In the genomic region with DNA sequence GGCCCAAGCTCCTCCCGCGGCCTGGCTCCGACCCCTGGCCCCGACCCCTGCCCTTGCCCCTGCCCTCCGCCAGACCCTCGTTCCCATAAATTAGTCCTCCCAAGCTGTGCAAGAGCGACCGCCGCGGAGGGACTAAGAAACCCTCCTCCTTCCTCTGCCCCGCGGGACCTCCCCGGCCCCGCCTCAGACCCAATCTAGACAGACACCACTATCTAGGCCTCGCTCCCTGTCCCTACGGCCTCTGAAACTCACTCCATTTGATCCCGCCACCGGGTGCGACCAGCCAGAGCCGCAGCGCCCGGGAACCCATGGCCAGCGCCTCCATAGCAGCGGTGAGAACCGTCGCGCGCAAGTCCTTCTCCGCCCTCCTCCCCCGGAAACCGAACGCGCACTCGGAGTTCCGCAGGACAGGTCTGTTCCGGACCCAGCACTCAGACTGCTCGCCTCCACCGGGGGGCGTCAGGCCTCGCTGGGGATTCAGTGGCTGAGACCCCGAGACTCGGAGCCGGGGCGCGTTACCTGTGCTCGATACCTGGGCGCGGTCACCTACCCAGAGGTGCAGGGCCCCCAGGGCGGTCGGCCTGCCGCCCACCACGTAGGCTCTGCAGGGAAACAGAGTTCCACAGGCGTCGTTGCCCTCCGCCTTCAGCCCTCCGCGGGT, we compare ENCODE assay signal across 1 cellular context.
TF ChIP-seq lines count a peak whose summit lies in the region.

A gene (minus strand): TSS at position 331 of the 661 bp plus-strand sequence. CDS start 6 bp downstream, at position 325.

TF ChIP-seq in HepG2, 621 proteins besides CTCF, POLR2A, EP300 and RAD21 (continued from another document and continues in another):
- TF ChIP-seq, protein P1, sequence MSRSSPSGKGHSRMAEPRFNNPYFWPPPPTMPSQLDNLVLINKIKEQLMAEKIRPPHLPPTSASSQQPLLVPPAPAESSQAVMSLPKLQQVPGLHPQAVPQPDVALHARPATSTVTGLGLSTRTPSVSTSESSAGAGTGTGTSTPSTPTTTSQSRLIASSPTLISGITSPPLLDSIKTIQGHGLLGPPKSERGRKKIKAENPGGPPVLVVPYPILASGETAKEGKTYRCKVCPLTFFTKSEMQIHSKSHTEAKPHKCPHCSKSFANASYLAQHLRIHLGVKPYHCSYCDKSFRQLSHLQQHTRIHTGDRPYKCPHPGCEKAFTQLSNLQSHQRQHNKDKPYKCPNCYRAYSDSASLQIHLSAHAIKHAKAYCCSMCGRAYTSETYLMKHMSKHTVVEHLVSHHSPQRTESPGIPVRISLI (CRISPR knock-in tag; IDR thresholded peaks at IDR 0.05; ENCODE audit: borderline replicate concordance): peak; percentile 17; the same call in 1 of the 2 replicates
- TF ChIP-seq, protein P2, sequence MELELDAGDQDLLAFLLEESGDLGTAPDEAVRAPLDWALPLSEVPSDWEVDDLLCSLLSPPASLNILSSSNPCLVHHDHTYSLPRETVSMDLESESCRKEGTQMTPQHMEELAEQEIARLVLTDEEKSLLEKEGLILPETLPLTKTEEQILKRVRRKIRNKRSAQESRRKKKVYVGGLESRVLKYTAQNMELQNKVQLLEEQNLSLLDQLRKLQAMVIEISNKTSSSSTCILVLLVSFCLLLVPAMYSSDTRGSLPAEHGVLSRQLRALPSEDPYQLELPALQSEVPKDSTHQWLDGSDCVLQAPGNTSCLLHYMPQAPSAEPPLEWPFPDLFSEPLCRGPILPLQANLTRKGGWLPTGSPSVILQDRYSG (CRISPR knock-in tag; IDR thresholded peaks at IDR 0.05): no peak
- TF ChIP-seq ZNF567 (CRISPR knock-in tag; IDR thresholded peaks at IDR 0.05; ENCODE audit: borderline replicate concordance): 0 out of 2 replicates have a peak, but pooled peaks have one; percentile 59
- TF ChIP-seq SMC3 (IDR thresholded peaks at IDR 0.05; ENCODE audit: low read length): no peak; the same call in 1 of the 2 replicates
- TF ChIP-seq ZFP37 (CRISPR knock-in tag; IDR thresholded peaks at IDR 0.05; ENCODE audit: borderline replicate concordance): 0 out of 2 replicates have a peak, but pooled peaks have one; percentile 49
- TF ChIP-seq FOXK1 (CRISPR knock-in tag; IDR thresholded peaks at IDR 0.05; ENCODE audit: borderline replicate concordance, low read depth): peak; percentile 94
- no peak for TF ChIP-seq ZBTB7B (CRISPR knock-in tag; IDR thresholded peaks at IDR 0.05)
- peak; percentile 89 for TF ChIP-seq ZNF768 (CRISPR knock-in tag; IDR thresholded peaks at IDR 0.05)
- TF ChIP-seq HIVEP1 (CRISPR knock-in tag; IDR thresholded peaks at IDR 0.05): peak; percentile 63; the same call in 1 of the 2 replicates
- TF ChIP-seq, protein P3, sequence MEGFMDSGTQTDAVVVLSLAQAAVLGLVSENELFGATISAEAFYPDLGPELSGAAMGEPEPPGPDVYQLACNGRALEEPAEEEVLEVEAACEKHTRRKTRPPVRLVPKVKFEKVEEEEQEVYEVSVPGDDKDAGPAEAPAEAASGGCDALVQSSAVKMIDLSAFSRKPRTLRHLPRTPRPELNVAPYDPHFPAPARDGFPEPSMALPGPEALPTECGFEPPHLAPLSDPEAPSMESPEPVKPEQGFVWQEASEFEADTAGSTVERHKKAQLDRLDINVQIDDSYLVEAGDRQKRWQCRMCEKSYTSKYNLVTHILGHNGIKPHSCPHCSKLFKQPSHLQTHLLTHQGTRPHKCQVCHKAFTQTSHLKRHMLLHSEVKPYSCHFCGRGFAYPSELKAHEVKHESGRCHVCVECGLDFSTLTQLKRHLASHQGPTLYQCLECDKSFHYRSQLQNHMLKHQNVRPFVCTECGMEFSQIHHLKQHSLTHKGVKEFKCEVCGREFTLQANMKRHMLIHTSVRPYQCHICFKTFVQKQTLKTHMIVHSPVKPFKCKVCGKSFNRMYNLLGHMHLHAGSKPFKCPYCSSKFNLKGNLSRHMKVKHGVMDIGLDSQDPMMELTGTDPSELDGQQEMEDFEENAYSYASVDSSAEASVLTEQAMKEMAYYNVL (CRISPR knock-in tag; IDR thresholded peaks at IDR 0.05; ENCODE audit: borderline replicate concordance): peak; percentile 71; the same call in 1 of the 2 replicates
- no peak for TF ChIP-seq NCOR1 (IDR thresholded peaks at IDR 0.05; ENCODE audit: borderline replicate concordance, low read length)
- TF ChIP-seq ZNF44 (CRISPR knock-in tag; IDR thresholded peaks at IDR 0.05): peak; percentile 89
- peak; percentile 77 for TF ChIP-seq MYC (CRISPR knock-in tag; IDR thresholded peaks at IDR 0.05; ENCODE audit: borderline replicate concordance)
- TF ChIP-seq ZNF709 (CRISPR knock-in tag; IDR thresholded peaks at IDR 0.05): peak; percentile 71
- TF ChIP-seq PCBP1 (IDR thresholded peaks at IDR 0.05; ENCODE audit: borderline replicate concordance, low read depth, low read length): peak; percentile 94
- peak; percentile 87 for TF ChIP-seq ZNF430 (CRISPR knock-in tag; IDR thresholded peaks at IDR 0.05)
- no peak for TF ChIP-seq ZNF354B (CRISPR knock-in tag; IDR thresholded peaks at IDR 0.05)
- no peak for TF ChIP-seq THYN1 (CRISPR knock-in tag; IDR thresholded peaks at IDR 0.05; ENCODE audit: borderline replicate concordance, low read depth)
- peak; percentile 90 for TF ChIP-seq ADNP (CRISPR knock-in tag; IDR thresholded peaks at IDR 0.05)
- TF ChIP-seq KLF13 (CRISPR knock-in tag; IDR thresholded peaks at IDR 0.05): peak; percentile 78; the same call in 1 of the 2 replicates
- TF ChIP-seq ZNF326 (CRISPR knock-in tag; IDR thresholded peaks at IDR 0.05; ENCODE audit: borderline replicate concordance): no peak
- peak; percentile 42; the same call in 1 of the 2 replicates for TF ChIP-seq ZNF746 (CRISPR knock-in tag; IDR thresholded peaks at IDR 0.05)
- peak; percentile 86; the same call in 1 of the 2 replicates for TF ChIP-seq PRMT3 (CRISPR knock-in tag; IDR thresholded peaks at IDR 0.05; ENCODE audit: borderline replicate concordance, low read depth)
- TF ChIP-seq ZNF12 (CRISPR knock-in tag; IDR thresholded peaks at IDR 0.05): 0 out of 2 replicates have a peak, but pooled peaks have one; percentile 16
- TF ChIP-seq, protein P4, sequence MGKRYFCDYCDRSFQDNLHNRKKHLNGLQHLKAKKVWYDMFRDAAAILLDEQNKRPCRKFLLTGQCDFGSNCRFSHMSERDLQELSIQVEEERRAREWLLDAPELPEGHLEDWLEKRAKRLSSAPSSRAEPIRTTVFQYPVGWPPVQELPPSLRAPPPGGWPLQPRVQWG (CRISPR knock-in tag; IDR thresholded peaks at IDR 0.05; ENCODE audit: borderline replicate concordance, low read depth): no peak
- TF ChIP-seq, protein P5, sequence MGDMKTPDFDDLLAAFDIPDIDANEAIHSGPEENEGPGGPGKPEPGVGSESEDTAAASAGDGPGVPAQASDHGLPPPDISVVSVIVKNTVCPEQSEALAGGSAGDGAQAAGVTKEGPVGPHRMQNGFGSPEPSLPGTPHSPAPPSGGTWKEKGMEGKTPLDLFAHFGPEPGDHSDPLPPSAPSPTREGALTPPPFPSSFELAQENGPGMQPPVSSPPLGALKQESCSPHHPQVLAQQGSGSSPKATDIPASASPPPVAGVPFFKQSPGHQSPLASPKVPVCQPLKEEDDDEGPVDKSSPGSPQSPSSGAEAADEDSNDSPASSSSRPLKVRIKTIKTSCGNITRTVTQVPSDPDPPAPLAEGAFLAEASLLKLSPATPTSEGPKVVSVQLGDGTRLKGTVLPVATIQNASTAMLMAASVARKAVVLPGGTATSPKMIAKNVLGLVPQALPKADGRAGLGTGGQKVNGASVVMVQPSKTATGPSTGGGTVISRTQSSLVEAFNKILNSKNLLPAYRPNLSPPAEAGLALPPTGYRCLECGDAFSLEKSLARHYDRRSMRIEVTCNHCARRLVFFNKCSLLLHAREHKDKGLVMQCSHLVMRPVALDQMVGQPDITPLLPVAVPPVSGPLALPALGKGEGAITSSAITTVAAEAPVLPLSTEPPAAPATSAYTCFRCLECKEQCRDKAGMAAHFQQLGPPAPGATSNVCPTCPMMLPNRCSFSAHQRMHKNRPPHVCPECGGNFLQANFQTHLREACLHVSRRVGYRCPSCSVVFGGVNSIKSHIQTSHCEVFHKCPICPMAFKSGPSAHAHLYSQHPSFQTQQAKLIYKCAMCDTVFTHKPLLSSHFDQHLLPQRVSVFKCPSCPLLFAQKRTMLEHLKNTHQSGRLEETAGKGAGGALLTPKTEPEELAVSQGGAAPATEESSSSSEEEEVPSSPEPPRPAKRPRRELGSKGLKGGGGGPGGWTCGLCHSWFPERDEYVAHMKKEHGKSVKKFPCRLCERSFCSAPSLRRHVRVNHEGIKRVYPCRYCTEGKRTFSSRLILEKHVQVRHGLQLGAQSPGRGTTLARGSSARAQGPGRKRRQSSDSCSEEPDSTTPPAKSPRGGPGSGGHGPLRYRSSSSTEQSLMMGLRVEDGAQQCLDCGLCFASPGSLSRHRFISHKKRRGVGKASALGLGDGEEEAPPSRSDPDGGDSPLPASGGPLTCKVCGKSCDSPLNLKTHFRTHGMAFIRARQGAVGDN (CRISPR knock-in tag; IDR thresholded peaks at IDR 0.05): peak; percentile 90
- TF ChIP-seq SP2 (CRISPR knock-in tag; IDR thresholded peaks at IDR 0.05): peak; percentile 46; the same call in 1 of the 2 replicates
- TF ChIP-seq SNAI1 (CRISPR knock-in tag; IDR thresholded peaks at IDR 0.05; ENCODE audit: borderline replicate concordance): peak; percentile 68; the same call in 1 of the 2 replicates
- TF ChIP-seq JUN (CRISPR knock-in tag; IDR thresholded peaks at IDR 0.05): no peak
- TF ChIP-seq SATB2 (CRISPR knock-in tag; IDR thresholded peaks at IDR 0.05): no peak
- TF ChIP-seq, protein P6, sequence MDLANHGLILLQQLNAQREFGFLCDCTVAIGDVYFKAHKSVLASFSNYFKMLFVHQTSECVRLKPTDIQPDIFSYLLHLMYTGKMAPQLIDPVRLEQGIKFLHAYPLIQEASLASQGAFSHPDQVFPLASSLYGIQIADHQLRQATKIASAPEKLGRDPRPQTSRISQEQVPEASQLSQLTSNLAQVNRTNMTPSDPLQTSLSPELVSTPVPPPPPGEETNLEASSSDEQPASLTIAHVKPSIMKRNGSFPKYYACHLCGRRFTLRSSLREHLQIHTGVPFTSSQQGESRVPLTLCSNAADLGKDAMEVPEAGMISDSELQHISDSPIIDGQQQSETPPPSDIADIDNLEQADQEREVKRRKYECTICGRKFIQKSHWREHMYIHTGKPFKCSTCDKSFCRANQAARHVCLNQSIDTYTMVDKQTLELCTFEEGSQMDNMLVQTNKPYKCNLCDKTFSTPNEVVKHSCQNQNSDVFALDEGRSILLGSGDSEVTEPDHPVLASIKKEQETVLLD (CRISPR knock-in tag; IDR thresholded peaks at IDR 0.05; ENCODE audit: low read depth): peak; percentile 66; the same call in 1 of the 2 replicates
- no peak for TF ChIP-seq CENPX (CRISPR knock-in tag; IDR thresholded peaks at IDR 0.05)
- TF ChIP-seq, protein P7, sequence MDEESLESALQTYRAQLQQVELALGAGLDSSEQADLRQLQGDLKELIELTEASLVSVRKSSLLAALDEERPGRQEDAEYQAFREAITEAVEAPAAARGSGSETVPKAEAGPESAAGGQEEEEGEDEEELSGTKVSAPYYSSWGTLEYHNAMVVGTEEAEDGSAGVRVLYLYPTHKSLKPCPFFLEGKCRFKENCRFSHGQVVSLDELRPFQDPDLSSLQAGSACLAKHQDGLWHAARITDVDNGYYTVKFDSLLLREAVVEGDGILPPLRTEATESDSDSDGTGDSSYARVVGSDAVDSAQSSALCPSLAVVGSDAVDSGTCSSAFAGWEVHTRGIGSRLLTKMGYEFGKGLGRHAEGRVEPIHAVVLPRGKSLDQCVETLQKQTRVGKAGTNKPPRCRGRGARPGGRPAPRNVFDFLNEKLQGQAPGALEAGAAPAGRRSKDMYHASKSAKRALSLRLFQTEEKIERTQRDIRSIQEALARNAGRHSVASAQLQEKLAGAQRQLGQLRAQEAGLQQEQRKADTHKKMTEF (CRISPR knock-in tag; IDR thresholded peaks at IDR 0.05): peak; percentile 75; the same call in 1 of the 2 replicates
- TF ChIP-seq FIP1L1 (IDR thresholded peaks at IDR 0.05; ENCODE audit: borderline replicate concordance, insufficient read depth, low read depth, low read length): no peak
- 0 out of 2 replicates have a peak, but pooled peaks have one; percentile 42 for TF ChIP-seq ZNF124 (CRISPR knock-in tag; IDR thresholded peaks at IDR 0.05)
- TF ChIP-seq ZNF790 (CRISPR knock-in tag; IDR thresholded peaks at IDR 0.05; ENCODE audit: borderline replicate concordance): no peak
- no peak for TF ChIP-seq ATRX (CRISPR knock-in tag; IDR thresholded peaks at IDR 0.05; ENCODE audit: borderline replicate concordance)
- TF ChIP-seq U2AF2 (IDR thresholded peaks at IDR 0.05; ENCODE audit: low read depth, low read length): no peak
- TF ChIP-seq, protein P8, sequence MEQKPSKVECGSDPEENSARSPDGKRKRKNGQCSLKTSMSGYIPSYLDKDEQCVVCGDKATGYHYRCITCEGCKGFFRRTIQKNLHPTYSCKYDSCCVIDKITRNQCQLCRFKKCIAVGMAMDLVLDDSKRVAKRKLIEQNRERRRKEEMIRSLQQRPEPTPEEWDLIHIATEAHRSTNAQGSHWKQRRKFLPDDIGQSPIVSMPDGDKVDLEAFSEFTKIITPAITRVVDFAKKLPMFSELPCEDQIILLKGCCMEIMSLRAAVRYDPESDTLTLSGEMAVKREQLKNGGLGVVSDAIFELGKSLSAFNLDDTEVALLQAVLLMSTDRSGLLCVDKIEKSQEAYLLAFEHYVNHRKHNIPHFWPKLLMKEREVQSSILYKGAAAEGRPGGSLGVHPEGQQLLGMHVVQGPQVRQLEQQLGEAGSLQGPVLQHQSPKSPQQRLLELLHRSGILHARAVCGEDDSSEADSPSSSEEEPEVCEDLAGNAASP (CRISPR knock-in tag; IDR thresholded peaks at IDR 0.05; ENCODE audit: borderline replicate concordance): peak; percentile 75
- TF ChIP-seq, protein P9, sequence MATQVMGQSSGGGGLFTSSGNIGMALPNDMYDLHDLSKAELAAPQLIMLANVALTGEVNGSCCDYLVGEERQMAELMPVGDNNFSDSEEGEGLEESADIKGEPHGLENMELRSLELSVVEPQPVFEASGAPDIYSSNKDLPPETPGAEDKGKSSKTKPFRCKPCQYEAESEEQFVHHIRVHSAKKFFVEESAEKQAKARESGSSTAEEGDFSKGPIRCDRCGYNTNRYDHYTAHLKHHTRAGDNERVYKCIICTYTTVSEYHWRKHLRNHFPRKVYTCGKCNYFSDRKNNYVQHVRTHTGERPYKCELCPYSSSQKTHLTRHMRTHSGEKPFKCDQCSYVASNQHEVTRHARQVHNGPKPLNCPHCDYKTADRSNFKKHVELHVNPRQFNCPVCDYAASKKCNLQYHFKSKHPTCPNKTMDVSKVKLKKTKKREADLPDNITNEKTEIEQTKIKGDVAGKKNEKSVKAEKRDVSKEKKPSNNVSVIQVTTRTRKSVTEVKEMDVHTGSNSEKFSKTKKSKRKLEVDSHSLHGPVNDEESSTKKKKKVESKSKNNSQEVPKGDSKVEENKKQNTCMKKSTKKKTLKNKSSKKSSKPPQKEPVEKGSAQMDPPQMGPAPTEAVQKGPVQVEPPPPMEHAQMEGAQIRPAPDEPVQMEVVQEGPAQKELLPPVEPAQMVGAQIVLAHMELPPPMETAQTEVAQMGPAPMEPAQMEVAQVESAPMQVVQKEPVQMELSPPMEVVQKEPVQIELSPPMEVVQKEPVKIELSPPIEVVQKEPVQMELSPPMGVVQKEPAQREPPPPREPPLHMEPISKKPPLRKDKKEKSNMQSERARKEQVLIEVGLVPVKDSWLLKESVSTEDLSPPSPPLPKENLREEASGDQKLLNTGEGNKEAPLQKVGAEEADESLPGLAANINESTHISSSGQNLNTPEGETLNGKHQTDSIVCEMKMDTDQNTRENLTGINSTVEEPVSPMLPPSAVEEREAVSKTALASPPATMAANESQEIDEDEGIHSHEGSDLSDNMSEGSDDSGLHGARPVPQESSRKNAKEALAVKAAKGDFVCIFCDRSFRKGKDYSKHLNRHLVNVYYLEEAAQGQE (IDR thresholded peaks at IDR 0.05; ENCODE audit: borderline replicate concordance in 1 of 2, low read depth in 1 of 2, low read length in 2 of 2): peak in 1 of 2 experiments; percentile 62; a peak in 2 of 4 replicates
